In genomic region chr18:67280843-67281242, GRCh38 we compare ENCODE assay signal across 32 cellular contexts.
"Had no signal": no experiment of that assay in that cellular context is flagged by ENCODE, and none has a peak within 500 bp of the region (broad histone marks: within the 10 kb centered on the region; RNA-seq: fewer than 3 reads in every experiment).

No MANE protein-coding gene starts in this region.

- H3K4me1 ChIP-seq: breast epithelium, heart left ventricle had no signal

- H3K36me3 ChIP-seq: ascending aorta, breast epithelium, cardiac muscle cell, heart left ventricle had no signal

- H3K4me3 Mint-ChIP-seq: activated CD4-positive, alpha-beta memory T cell treated with anti-CD3 and anti-CD28 coated beads for 36 hours; activated CD4-positive, alpha-beta T cell treated with anti-CD3 and anti-CD28 coated beads for 36 hours; activated CD4-positive, alpha-beta T cell treated with anti-CD3 and anti-CD28 coated beads, Interleukin-2, amount 10 ng/mL, durations not matched to agents 24 days and 14 days; activated CD8-positive, alpha-beta memory T cell treated with anti-CD3 and anti-CD28 coated beads, Interleukin-2, amount 10 ng/mL, durations not matched to agents 7 days and 5 days; activated CD8-positive, alpha-beta T cell treated with anti-CD3 and anti-CD28 coated beads, Interleukin-2, amount 10 ng/mL, durations not matched to agents 7 days and 5 days; activated naive CD4-positive, alpha-beta T cell treated with anti-CD3 and anti-CD28 coated beads, Interleukin-2, amount 10 ng/mL, durations not matched to agents 7 days and 5 days; activated naive CD8-positive, alpha-beta T cell treated with anti-CD3 and anti-CD28 coated beads, Interleukin-2, amount 10 ng/mL, durations not matched to agents 7 days and 5 days; activated T-helper 1 cell treated with anti-CD3 and anti-CD28 coated beads, Interleukin-12 subunit alpha, Interleukin-12 subunit beta, Interleukin-2, Interleukin-4 antibody, amounts not matched to agents 30 ng/mL and 10 ng/mL and 1 ng/mL, durations not matched to agents 14 hours and 24 hours and 36 hours; brain; dendritic cell treated with granulocyte-macrophage colony-stimulating factor and Interleukin-4, amounts not matched to agents 40 ng/mL and 50 ng/mL, for 4 days; endodermal cell; T-cell; T-helper 1 cell treated with Interleukin-12 subunit alpha and Interleukin-12 subunit beta and Interleukin-4 antibody, amounts not matched to agents 30 μg/mL and 1 μg/mL, for 36 hours had no signal

- DNase-seq: activated CD4-positive, alpha-beta memory T cell treated with anti-CD3 and anti-CD28 coated beads for 36 hours; activated CD4-positive, alpha-beta T cell treated with anti-CD3 and anti-CD28 coated beads for 36 hours; activated CD4-positive, alpha-beta T cell treated with anti-CD3 and anti-CD28 coated beads, Interleukin-2, amount 10 ng/mL, durations not matched to agents 24 days and 14 days; activated CD4-positive, CD25-positive, alpha-beta regulatory T cell; activated CD4-positive, CD25-positive, alpha-beta regulatory T cell treated with anti-CD3 and anti-CD28 coated beads, Interleukin-2, amount 50 U/mL, for 72 hours; activated CD8-positive, alpha-beta memory T cell treated with anti-CD3 and anti-CD28 coated beads, Interleukin-2, amount 10 ng/mL, durations not matched to agents 7 days and 5 days; activated CD8-positive, alpha-beta memory T cell treated with anti-CD3 and anti-CD28 coated beads, Interleukin-2, amount 50 U/mL, for 4 hours; activated CD8-positive, alpha-beta T cell treated with anti-CD3 and anti-CD28 coated beads, Interleukin-2, amount 10 ng/mL, durations not matched to agents 7 days and 5 days; activated effector memory CD4-positive, alpha-beta T cell treated with anti-CD3 and anti-CD28 coated beads, Interleukin-2, amount 50 U/mL, for 16 hours; activated naive CD4-positive, alpha-beta T cell treated with anti-CD3 and anti-CD28 coated beads, Interleukin-2, amount 10 ng/mL, durations not matched to agents 7 days and 5 days; activated naive CD8-positive, alpha-beta T cell treated with anti-CD3 and anti-CD28 coated beads, Interleukin-2, amount 10 ng/mL, durations not matched to agents 7 days and 5 days; activated T-cell treated with anti-CD3 and anti-CD28 coated beads, Interleukin-2, amount 50 U/mL, for 1 hour; activated T-cell treated with anti-CD3 and anti-CD28 coated beads, Interleukin-2, amount 50 U/mL, for 48 hours; central memory CD4-positive, alpha-beta T cell; cerebellar nuclear complex; dorsolateral prefrontal cortex; effector memory CD4-positive, alpha-beta T cell; endodermal cell; foreskin fibroblast; heart left ventricle; T-cell had no signal

- H3K36me3 Mint-ChIP-seq: activated CD4-positive, alpha-beta memory T cell treated with anti-CD3 and anti-CD28 coated beads for 36 hours; activated CD8-positive, alpha-beta memory T cell treated with anti-CD3 and anti-CD28 coated beads, Interleukin-2, amount 10 ng/mL, durations not matched to agents 7 days and 5 days; activated naive CD4-positive, alpha-beta T cell treated with anti-CD3 and anti-CD28 coated beads, Interleukin-2, amount 10 ng/mL, durations not matched to agents 7 days and 5 days; activated naive CD4-positive, alpha-beta T cell treated with anti-CD3 and anti-CD28 coated beads, Interleukin-2, amount 50 U/mL, for 72 hours; activated naive CD8-positive, alpha-beta T cell treated with anti-CD3 and anti-CD28 coated beads, Interleukin-2, amount 10 ng/mL, durations not matched to agents 7 days and 5 days; brain; T-cell had no signal

- H3K27ac Mint-ChIP-seq: activated CD4-positive, alpha-beta memory T cell treated with anti-CD3 and anti-CD28 coated beads for 36 hours; activated CD4-positive, alpha-beta T cell treated with anti-CD3 and anti-CD28 coated beads for 36 hours; activated CD4-positive, alpha-beta T cell treated with anti-CD3 and anti-CD28 coated beads, Interleukin-2, amount 10 ng/mL, durations not matched to agents 24 days and 14 days; activated CD8-positive, alpha-beta memory T cell treated with anti-CD3 and anti-CD28 coated beads, Interleukin-2, amount 10 ng/mL, durations not matched to agents 7 days and 5 days; activated CD8-positive, alpha-beta T cell treated with anti-CD3 and anti-CD28 coated beads, Interleukin-2, amount 10 ng/mL, durations not matched to agents 7 days and 5 days; activated naive CD4-positive, alpha-beta T cell treated with anti-CD3 and anti-CD28 coated beads, Interleukin-2, amount 10 ng/mL, durations not matched to agents 7 days and 5 days; activated naive CD4-positive, alpha-beta T cell treated with anti-CD3 and anti-CD28 coated beads, Interleukin-2, amount 50 U/mL, for 72 hours; activated naive CD8-positive, alpha-beta T cell treated with anti-CD3 and anti-CD28 coated beads, Interleukin-2, amount 10 ng/mL, durations not matched to agents 7 days and 5 days; activated T-helper 1 cell treated with anti-CD3 and anti-CD28 coated beads, Interleukin-12 subunit alpha, Interleukin-12 subunit beta, Interleukin-2, Interleukin-4 antibody, amounts not matched to agents 30 ng/mL and 10 ng/mL and 1 ng/mL, durations not matched to agents 14 hours and 24 hours and 36 hours; activated T-helper 2 cell treated with anti-CD3 and anti-CD28 coated beads, Interferon-gamma antibody, Interleukin-2, Interleukin-4, amounts not matched to agents 10 μg/mL and 5 μg/mL and 100 μg/mL, durations not matched to agents 14 hours and 24 hours and 36 hours; dendritic cell treated with granulocyte-macrophage colony-stimulating factor and Interleukin-4, amounts not matched to agents 40 ng/mL and 50 ng/mL, for 4 days; endodermal cell; T-cell; T-helper 1 cell treated with Interleukin-12 subunit alpha and Interleukin-12 subunit beta and Interleukin-4 antibody, amounts not matched to agents 30 μg/mL and 1 μg/mL, for 36 hours had no signal

- ATAC-seq: activated CD4-positive, alpha-beta T cell treated with anti-CD3 and anti-CD28 coated beads for 36 hours; activated CD8-positive, alpha-beta memory T cell treated with anti-CD3 and anti-CD28 coated beads, Interleukin-2, amount 10 ng/mL, durations not matched to agents 7 days and 5 days; activated CD8-positive, alpha-beta T cell treated with anti-CD3 and anti-CD28 coated beads, Interleukin-2, amount 10 ng/mL, durations not matched to agents 7 days and 5 days; activated naive CD4-positive, alpha-beta T cell treated with anti-CD3 and anti-CD28 coated beads, Interleukin-2, amount 50 U/mL, for 72 hours; esophagus mucosa; heart left ventricle; T-cell had no signal

- H3K9me3 ChIP-seq: ascending aorta, breast epithelium, heart left ventricle had no signal

- H3K9me3 Mint-ChIP-seq: activated CD4-positive, alpha-beta memory T cell treated with anti-CD3 and anti-CD28 coated beads for 36 hours; activated CD4-positive, alpha-beta T cell treated with anti-CD3 and anti-CD28 coated beads, Interleukin-2, amount 10 ng/mL, durations not matched to agents 24 days and 14 days; activated naive CD4-positive, alpha-beta T cell treated with anti-CD3 and anti-CD28 coated beads, Interleukin-2, amount 10 ng/mL, durations not matched to agents 7 days and 5 days; activated naive CD4-positive, alpha-beta T cell treated with anti-CD3 and anti-CD28 coated beads, Interleukin-2, amount 50 U/mL, for 72 hours; activated naive CD8-positive, alpha-beta T cell treated with anti-CD3 and anti-CD28 coated beads, Interleukin-2, amount 10 ng/mL, durations not matched to agents 7 days and 5 days; activated T-helper 1 cell treated with anti-CD3 and anti-CD28 coated beads, Interleukin-12 subunit alpha, Interleukin-12 subunit beta, Interleukin-2, Interleukin-4 antibody, amounts not matched to agents 30 ng/mL and 10 ng/mL and 1 ng/mL, durations not matched to agents 14 hours and 24 hours and 36 hours; activated T-helper 2 cell treated with anti-CD3 and anti-CD28 coated beads, Interferon-gamma antibody, Interleukin-2, Interleukin-4, amounts not matched to agents 10 μg/mL and 5 μg/mL and 100 μg/mL, durations not matched to agents 14 hours and 24 hours and 36 hours; brain; dendritic cell treated with granulocyte-macrophage colony-stimulating factor and Interleukin-4, amounts not matched to agents 40 ng/mL and 50 ng/mL, for 4 days; endodermal cell; T-cell; T-helper 1 cell treated with Interleukin-12 subunit alpha and Interleukin-12 subunit beta and Interleukin-4 antibody, amounts not matched to agents 30 μg/mL and 1 μg/mL, for 36 hours had no signal

- H3K27ac ChIP-seq: ascending aorta, breast epithelium, cardiac muscle cell, coronary artery, dorsolateral prefrontal cortex, heart left ventricle had no signal

- H3K27me3 ChIP-seq: ascending aorta, breast epithelium, cardiac muscle cell, dorsolateral prefrontal cortex had no signal

- H3K27me3 Mint-ChIP-seq: activated CD4-positive, alpha-beta memory T cell treated with anti-CD3 and anti-CD28 coated beads for 36 hours; activated CD4-positive, alpha-beta T cell treated with anti-CD3 and anti-CD28 coated beads, Interleukin-2, amount 10 ng/mL, durations not matched to agents 24 days and 14 days; activated naive CD4-positive, alpha-beta T cell treated with anti-CD3 and anti-CD28 coated beads, Interleukin-2, amount 10 ng/mL, durations not matched to agents 7 days and 5 days; activated naive CD8-positive, alpha-beta T cell treated with anti-CD3 and anti-CD28 coated beads, Interleukin-2, amount 10 ng/mL, durations not matched to agents 7 days and 5 days; dendritic cell treated with granulocyte-macrophage colony-stimulating factor and Interleukin-4, amounts not matched to agents 40 ng/mL and 50 ng/mL, for 4 days; T-cell had no signal

- H3K4me1 Mint-ChIP-seq: activated CD4-positive, alpha-beta T cell treated with anti-CD3 and anti-CD28 coated beads for 36 hours; activated CD4-positive, alpha-beta T cell treated with anti-CD3 and anti-CD28 coated beads, Interleukin-2, amount 10 ng/mL, durations not matched to agents 24 days and 14 days; activated CD8-positive, alpha-beta memory T cell treated with anti-CD3 and anti-CD28 coated beads, Interleukin-2, amount 10 ng/mL, durations not matched to agents 7 days and 5 days; activated naive CD4-positive, alpha-beta T cell treated with anti-CD3 and anti-CD28 coated beads, Interleukin-2, amount 10 ng/mL, durations not matched to agents 7 days and 5 days; activated naive CD8-positive, alpha-beta T cell treated with anti-CD3 and anti-CD28 coated beads, Interleukin-2, amount 10 ng/mL, durations not matched to agents 7 days and 5 days; T-cell had no signal

- H3K4me3 ChIP-seq: ascending aorta, breast epithelium, cardiac muscle cell, coronary artery, dorsolateral prefrontal cortex, heart left ventricle had no signal
